ENCODE assay signal across 15 cellular contexts in genomic region chr7:143434660-143435059, GRCh38. TPM values are rescaled to one million over a fixed set of nuclear protein-coding genes. Genes with fewer than 3 reads are reported as not detected.
DNase-seq lines count a peak whose midpoint lies in the region; ATAC-seq and TF ChIP-seq lines count a peak whose summit lies in the region.
"Had no signal": no experiment of that assay in that cellular context is flagged by ENCODE, and none has a peak within 500 bp of the region (broad histone marks: within the 10 kb centered on the region; RNA-seq: fewer than 3 reads in every experiment).

No MANE protein-coding gene starts in this region.

- H3K27me3 ChIP-seq in liver (ENCODE audit: control insufficient read depth in 4 of 4, insufficient read depth in 4 of 4, low read length in 3 of 4) (no peaks in the 10 kb centered on the region), smooth muscle cell (ENCODE audit: low read depth) (no peaks in the 10 kb centered on the region)
- H3K27me3 ChIP-seq: cardiac muscle cell, esophagus muscularis mucosa, left lung had no signal

- H3K9me3 ChIP-seq in liver (ENCODE audit: control insufficient read depth in 4 of 4, low read length in 3 of 4) (no peaks in the 10 kb centered on the region), smooth muscle cell (replicated peaks; ENCODE audit: low read depth) (no peaks in the 10 kb centered on the region)
- H3K9me3 ChIP-seq: esophagus muscularis mucosa, left lung had no signal

- H4K20me1 ChIP-seq in smooth muscle cell (ENCODE audit: low read depth): no peaks in the 10 kb centered on the region

- no peak overlapping the region for H3K4me2 ChIP-seq in smooth muscle cell

- no peak overlapping the region for H2AFZ ChIP-seq in smooth muscle cell (ENCODE audit: low read depth)

- ATAC-seq in HG02981 (IDR thresholded peaks at IDR 0.05; ENCODE audit: unreplicated experiment): no peak
- no peak for ATAC-seq in GM18861 (IDR thresholded peaks at IDR 0.05; ENCODE audit: unreplicated experiment)
- ATAC-seq: activated T-cell treated with anti-CD3 and anti-CD28 coated beads, Interleukin-2, amount 50 U/mL, for 72 hours; left lung had no signal

- H3K27ac ChIP-seq in liver (ENCODE audit: low read depth in 1 of 2, low read length in 2 of 2) (peak overlapping the region in 1 of 2 donors; percentile 33), smooth muscle cell (ENCODE audit: low read depth) (no peak overlapping the region)
- H3K27ac ChIP-seq: cardiac muscle cell, esophagus muscularis mucosa, left lung had no signal

- peak; percentile 58 for DNase-seq in AG08396 (ENCODE audit: low spot score)
- peak; percentile 17 for DNase-seq in HT-29 (ENCODE audit: low spot score)
- peak; percentile 94 for DNase-seq in epithelial cell of esophagus (ENCODE audit: low read depth)
- DNase-seq in head of caudate nucleus: no peak
- DNase-seq in smooth muscle cell (lab: John Stamatoyannopoulos, UW; ENCODE audit: unreplicated experiment): no peak
- DNase-seq: activated T-cell treated with anti-CD3 and anti-CD28 coated beads, Interleukin-2, amount 50 U/mL, for 72 hours; left lung; NCI-H187 treated with DMSO at 0.1 percent for 48 hours; substantia nigra had no signal

- TF ChIP-seq CTCF in epithelial cell of esophagus (IDR thresholded peaks at IDR 0.05; ENCODE audit: insufficient read depth, low read depth, low read length, missing control alignments) (no peak), liver (IDR thresholded peaks at IDR 0.05; ENCODE audit: low read depth, low read length, missing input control) (no peak), smooth muscle cell (IDR thresholded peaks at IDR 0.05; ENCODE audit: borderline replicate concordance, insufficient read depth, poor library complexity, severe bottlenecking) (no peak)

- H3K79me2 ChIP-seq in smooth muscle cell (ENCODE audit: low read depth): no peaks in the 10 kb centered on the region

- WGBS in liver: 35% methylated on average over 9 of the region's 9 CpGs
- WGBS in smooth muscle cell (ENCODE audit: low lambda C conversion rate): 96% methylated on average over 9 of the region's 9 CpGs

- H3K4me1 ChIP-seq in liver (ENCODE audit: control insufficient read depth in 4 of 4, insufficient read depth in 4 of 4, low read length in 3 of 4) (peaks cover 8 to 42% (median 34%) of the 10 kb centered on the region in 4 donors), smooth muscle cell (ENCODE audit: low read depth) (no peaks in the 10 kb centered on the region)
- H3K4me1 ChIP-seq: esophagus muscularis mucosa had no signal

- H3F3A ChIP-seq in smooth muscle cell (ENCODE audit: low read depth): no peaks in the 10 kb centered on the region

- intact Hi-C loops in head of caudate nucleus (cut with DNase I): no loop called here

- peak in 1 of 2 donors; percentile 30 for TF ChIP-seq RAD21 in liver (IDR thresholded peaks at IDR 0.05)

- H3K36me3 ChIP-seq in liver (ENCODE audit: control insufficient read depth in 4 of 4, insufficient read depth in 3 of 4, low read depth in 1 of 4, low read length in 3 of 4): no peaks in the 10 kb centered on the region
- no peaks in the 10 kb centered on the region for H3K36me3 ChIP-seq in smooth muscle cell (ENCODE audit: low read depth)
- H3K36me3 ChIP-seq: cardiac muscle cell, esophagus muscularis mucosa, left lung had no signal

- no peak overlapping the region for H3K9ac ChIP-seq in liver (ENCODE audit: low read depth in 1 of 2, low read length in 2 of 2)
- no peak overlapping the region for H3K9ac ChIP-seq in smooth muscle cell (ENCODE audit: low read depth)

- H3K4me3 ChIP-seq in epithelial cell of esophagus (ENCODE audit: low read length) (no peak overlapping the region), liver (ENCODE audit: low read depth in 1 of 3, low read length in 3 of 3) (no peak overlapping the region), smooth muscle cell (no peak overlapping the region)
- H3K4me3 ChIP-seq: cardiac muscle cell, esophagus muscularis mucosa, left lung had no signal

TF ChIP-seq in liver, 16 proteins besides CTCF, POLR2A, EP300 and RAD21:
- peak; percentile 27 for TF ChIP-seq ATF3 (IDR thresholded peaks at IDR 0.05)
- TF ChIP-seq, protein P1, sequence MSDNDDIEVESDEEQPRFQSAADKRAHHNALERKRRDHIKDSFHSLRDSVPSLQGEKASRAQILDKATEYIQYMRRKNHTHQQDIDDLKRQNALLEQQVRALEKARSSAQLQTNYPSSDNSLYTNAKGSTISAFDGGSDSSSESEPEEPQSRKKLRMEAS (IDR thresholded peaks at IDR 0.05): peak; percentile 77
- TF ChIP-seq YY1 (IDR thresholded peaks at IDR 0.05): peak; percentile 54
- TF ChIP-seq, protein P2, sequence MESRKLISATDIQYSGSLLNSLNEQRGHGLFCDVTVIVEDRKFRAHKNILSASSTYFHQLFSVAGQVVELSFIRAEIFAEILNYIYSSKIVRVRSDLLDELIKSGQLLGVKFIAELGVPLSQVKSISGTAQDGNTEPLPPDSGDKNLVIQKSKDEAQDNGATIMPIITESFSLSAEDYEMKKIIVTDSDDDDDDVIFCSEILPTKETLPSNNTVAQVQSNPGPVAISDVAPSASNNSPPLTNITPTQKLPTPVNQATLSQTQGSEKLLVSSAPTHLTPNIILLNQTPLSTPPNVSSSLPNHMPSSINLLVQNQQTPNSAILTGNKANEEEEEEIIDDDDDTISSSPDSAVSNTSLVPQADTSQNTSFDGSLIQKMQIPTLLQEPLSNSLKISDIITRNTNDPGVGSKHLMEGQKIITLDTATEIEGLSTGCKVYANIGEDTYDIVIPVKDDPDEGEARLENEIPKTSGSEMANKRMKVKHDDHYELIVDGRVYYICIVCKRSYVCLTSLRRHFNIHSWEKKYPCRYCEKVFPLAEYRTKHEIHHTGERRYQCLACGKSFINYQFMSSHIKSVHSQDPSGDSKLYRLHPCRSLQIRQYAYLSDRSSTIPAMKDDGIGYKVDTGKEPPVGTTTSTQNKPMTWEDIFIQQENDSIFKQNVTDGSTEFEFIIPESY (IDR thresholded peaks at IDR 0.05): peak; percentile 46
- TF ChIP-seq EGR1 (IDR thresholded peaks at IDR 0.05; ENCODE audit: low read depth in 2 of 2): peak in 1 of 2 donors; percentile 23
- TF ChIP-seq RXRA (IDR thresholded peaks at IDR 0.05): peak; percentile 50 to 88
- TF ChIP-seq FOXA2 (IDR thresholded peaks at IDR 0.05): peak; percentile 70
- TF ChIP-seq, protein P3, sequence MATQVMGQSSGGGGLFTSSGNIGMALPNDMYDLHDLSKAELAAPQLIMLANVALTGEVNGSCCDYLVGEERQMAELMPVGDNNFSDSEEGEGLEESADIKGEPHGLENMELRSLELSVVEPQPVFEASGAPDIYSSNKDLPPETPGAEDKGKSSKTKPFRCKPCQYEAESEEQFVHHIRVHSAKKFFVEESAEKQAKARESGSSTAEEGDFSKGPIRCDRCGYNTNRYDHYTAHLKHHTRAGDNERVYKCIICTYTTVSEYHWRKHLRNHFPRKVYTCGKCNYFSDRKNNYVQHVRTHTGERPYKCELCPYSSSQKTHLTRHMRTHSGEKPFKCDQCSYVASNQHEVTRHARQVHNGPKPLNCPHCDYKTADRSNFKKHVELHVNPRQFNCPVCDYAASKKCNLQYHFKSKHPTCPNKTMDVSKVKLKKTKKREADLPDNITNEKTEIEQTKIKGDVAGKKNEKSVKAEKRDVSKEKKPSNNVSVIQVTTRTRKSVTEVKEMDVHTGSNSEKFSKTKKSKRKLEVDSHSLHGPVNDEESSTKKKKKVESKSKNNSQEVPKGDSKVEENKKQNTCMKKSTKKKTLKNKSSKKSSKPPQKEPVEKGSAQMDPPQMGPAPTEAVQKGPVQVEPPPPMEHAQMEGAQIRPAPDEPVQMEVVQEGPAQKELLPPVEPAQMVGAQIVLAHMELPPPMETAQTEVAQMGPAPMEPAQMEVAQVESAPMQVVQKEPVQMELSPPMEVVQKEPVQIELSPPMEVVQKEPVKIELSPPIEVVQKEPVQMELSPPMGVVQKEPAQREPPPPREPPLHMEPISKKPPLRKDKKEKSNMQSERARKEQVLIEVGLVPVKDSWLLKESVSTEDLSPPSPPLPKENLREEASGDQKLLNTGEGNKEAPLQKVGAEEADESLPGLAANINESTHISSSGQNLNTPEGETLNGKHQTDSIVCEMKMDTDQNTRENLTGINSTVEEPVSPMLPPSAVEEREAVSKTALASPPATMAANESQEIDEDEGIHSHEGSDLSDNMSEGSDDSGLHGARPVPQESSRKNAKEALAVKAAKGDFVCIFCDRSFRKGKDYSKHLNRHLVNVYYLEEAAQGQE (IDR thresholded peaks at IDR 0.05): peak; percentile 50
- TF ChIP-seq SP1 (IDR thresholded peaks at IDR 0.05): peak; percentile 49
- TF ChIP-seq JUND (IDR thresholded peaks at IDR 0.05): peak; percentile 85 to 90
- TF ChIP-seq HNF4A (conservative IDR thresholded peaks at IDR 0.05): peak; percentile 75 to 86
- no peak for TF ChIP-seq NR2F2 (IDR thresholded peaks at IDR 0.05)
- no peak for TF ChIP-seq TAF1 (conservative IDR thresholded peaks at IDR 0.05)
- peak; percentile 33 for TF ChIP-seq HNF4G (IDR thresholded peaks at IDR 0.05)
- peak; percentile 72 for TF ChIP-seq FOXA1 (IDR thresholded peaks at IDR 0.05)
- no peak for TF ChIP-seq GABPA (IDR thresholded peaks at IDR 0.05 in 1 of 2, conservative IDR thresholded peaks at IDR 0.05 in 1 of 2)

RNA-seq across cellular contexts. Expression of gene TAS2R60, which starts 8.6 kb away (rescaled TPM):
- total RNA-seq in HT-29 (2014; rRNA removed; shearing (Covaris generic)): not detected in 2 replicates
- under 1 TPM in 1 of 2 donors, not detected in 1; 0.50 TPM for total RNA-seq in liver
- polyA plus RNA-seq in liver: not detected
- total RNA-seq in smooth muscle cell: not detected in 2 replicates
- not detected in 2 replicates for polyA plus RNA-seq in smooth muscle cell
- total RNA-seq: activated T-cell treated with anti-CD3 and anti-CD28 coated beads, Interleukin-2, amount 50 U/mL, for 72 hours; cardiac muscle cell; left lung; osteoblast had no signal
- polyA plus RNA-seq: cardiac muscle cell had no signal

RNA-seq across cellular contexts. Expression of gene EPHA1, which starts 26.0 kb away (rescaled TPM):
- 54.3 and 65.6 TPM in 2 replicates for total RNA-seq in HT-29 (2014; rRNA removed; shearing (Covaris generic))
- total RNA-seq in liver (10 to 100 TPM; 12.0 to 21.0 TPM), smooth muscle cell (4.3 and 19.1 TPM in 2 replicates)
- polyA plus RNA-seq in liver (10 to 100 TPM; 10.3 to 10.7 TPM), smooth muscle cell (8.7 and 23.6 TPM in 2 replicates)
- total RNA-seq: osteoblast had no signal

RNA-seq across cellular contexts. Expression of gene TAS2R41, which starts 43.0 kb away (rescaled TPM):
- not detected in 2 replicates for total RNA-seq in HT-29 (2014; rRNA removed; shearing (Covaris generic))
- total RNA-seq in liver (under 1 TPM in 1 of 2 donors, not detected in 1; 0.25 TPM), smooth muscle cell (not detected in 2 replicates)
- polyA plus RNA-seq in liver (not detected), smooth muscle cell (not detected in 2 replicates)
- total RNA-seq: activated T-cell treated with anti-CD3 and anti-CD28 coated beads, Interleukin-2, amount 50 U/mL, for 72 hours; cardiac muscle cell; left lung; osteoblast had no signal
- polyA plus RNA-seq: cardiac muscle cell had no signal

RNA-seq across cellular contexts. Expression of gene ZYX, which starts 53.5 kb away (rescaled TPM):
- 116 and 148 TPM in 2 replicates for total RNA-seq in HT-29 (2014; rRNA removed; shearing (Covaris generic))
- 10 to 100 TPM; 15.4 to 17.2 TPM for total RNA-seq in liver
- polyA plus RNA-seq in liver: 10 to 100 TPM; 15.8 to 49.7 TPM
- total RNA-seq in smooth muscle cell: 52.2 and 71.1 TPM in 2 replicates
- polyA plus RNA-seq in smooth muscle cell: 322 and 354 TPM in 2 replicates

Comparison
In these comparisons a context has a peak if more than half of its experiments do, and no peak if none do; other contexts are left out.
1. DNase-seq: peak in AG08396 (single experiment), HT-29 (single experiment) and epithelial cell of esophagus (single experiment); none in head of caudate nucleus (0 of 42) and smooth muscle cell (single experiment).